ENCODE assay signal across 21 cellular contexts in genomic region chr3:110928016-110928662, GRCh38.
DNase-seq lines count a peak whose midpoint lies in the region; ATAC-seq, FAIRE-seq and TF ChIP-seq lines count a peak whose summit lies in the region.
"Had no signal": no experiment of that assay in that cellular context is flagged by ENCODE, and none has a peak within 500 bp of the region (broad histone marks: within the 10 kb centered on the region; RNA-seq: fewer than 3 reads in every experiment).

No MANE protein-coding gene starts in this region.

- H3K4me3 Mint-ChIP-seq in CD8-positive, alpha-beta T cell: no peak overlapping the region
- H3K4me3 Mint-ChIP-seq: CD4-positive, CD25-positive, alpha-beta regulatory T cell had no signal

- TF ChIP-seq CTCF in 22Rv1 (IDR thresholded peaks at IDR 0.05) (no peak), D721Med (IDR thresholded peaks at IDR 0.05; ENCODE audit: insufficient read depth, missing control alignments) (no peak), VCaP (conservative IDR thresholded peaks at IDR 0.05) (no peak)
- TF ChIP-seq CTCF in CD8-positive, alpha-beta T cell (IDR thresholded peaks at IDR 0.05): no peak

- in situ Hi-C loops in GM23248 (cut with MboI): no loop called here

- CTCF ChIA-PET in CD8-positive, alpha-beta T cell (lab: Charles Lee): no interaction called here

- ATAC-seq in left colon: peak; percentile 98
- ATAC-seq in CD8-positive, alpha-beta T cell: no peak
- ATAC-seq: HCT116 had no signal

- H3K9me2 ChIP-seq in GM23248 (ENCODE audit: insufficient read depth): no peaks in the 10 kb centered on the region

- no peaks in the 10 kb centered on the region for H3K27me3 ChIP-seq in GM23248 (replicated peaks; ENCODE audit: insufficient read depth)
- no peaks in the 10 kb centered on the region for H3K27me3 ChIP-seq in CD8-positive, alpha-beta T cell (ENCODE audit: insufficient read depth, low read length)
- H3K27me3 ChIP-seq: SJCRH30 had no signal

- no peaks in the 10 kb centered on the region for H3K4me1 Mint-ChIP-seq in CD8-positive, alpha-beta T cell (ENCODE audit: low read depth)
- H3K4me1 Mint-ChIP-seq: CD4-positive, CD25-positive, alpha-beta regulatory T cell had no signal

- peaks cover 8% of the 10 kb centered on the region; the same call in 1 of the 2 replicates for H3K4me1 ChIP-seq in GM23248 (ENCODE audit: insufficient read depth)
- H3K4me1 ChIP-seq in CD8-positive, alpha-beta T cell (ENCODE audit: insufficient read depth, low read length): no peaks in the 10 kb centered on the region

- no peaks in the 10 kb centered on the region for H3K36me3 Mint-ChIP-seq in CD8-positive, alpha-beta T cell
- H3K36me3 Mint-ChIP-seq: CD4-positive, CD25-positive, alpha-beta regulatory T cell had no signal

- peaks cover 11% of the 10 kb centered on the region for H3K27me3 Mint-ChIP-seq in CD8-positive, alpha-beta T cell (ENCODE audit: low read depth)

- peaks cover 9% of the 10 kb centered on the region; the same call in 1 of the 2 replicates for H3F3A ChIP-seq in GM23248 (ENCODE audit: insufficient read depth)

- H4K20me1 ChIP-seq in GM23248 (ENCODE audit: insufficient read depth): no peaks in the 10 kb centered on the region

- H2AFZ ChIP-seq in GM23248: no peak overlapping the region

- H3K9ac ChIP-seq in GM23248: no peak overlapping the region
- H3K9ac ChIP-seq: KMS-11 had no signal

- H3K9me3 ChIP-seq in GM23248 (ENCODE audit: low read depth): no peaks in the 10 kb centered on the region
- no peaks in the 10 kb centered on the region for H3K9me3 ChIP-seq in CD8-positive, alpha-beta T cell (ENCODE audit: low read length)
- H3K9me3 ChIP-seq: SJCRH30 had no signal

- peak; percentile 11 for FAIRE-seq in D721Med (lab: Jason Lieb, UNC)
- FAIRE-seq: GM12891, H1, RCC 7860 had no signal

- H3K4me2 ChIP-seq in GM23248 (ENCODE audit: unreplicated experiment): no peak overlapping the region
- H3K4me2 ChIP-seq: KMS-11 had no signal

- POLR2A ChIA-PET in CD8-positive, alpha-beta T cell (lab: Charles Lee): no interaction called here

- WGBS in GM23248 (ENCODE audit: low coverage in 1 of 2, low lambda C conversion rate in 2 of 2, missing lambda C conversion rate in 2 of 2), 2 experiments: 86 to 97% methylated on average over 1 of the region's 1 CpG

- H3K36me3 ChIP-seq in GM23248 (ENCODE audit: low read depth): no peaks in the 10 kb centered on the region
- H3K36me3 ChIP-seq in CD8-positive, alpha-beta T cell (ENCODE audit: insufficient read depth, low read length): no peaks in the 10 kb centered on the region
- H3K36me3 ChIP-seq: SJCRH30 had no signal

- H3K9me3 Mint-ChIP-seq in CD8-positive, alpha-beta T cell: no peaks in the 10 kb centered on the region

- intact Hi-C loops in left colon (cut with DNase I, micrococcal nuclease): no loop called here
- intact Hi-C loops in CD8-positive, alpha-beta T cell (cut with DNase I, micrococcal nuclease): no loop called here

- no peaks in the 10 kb centered on the region for H3K79me2 ChIP-seq in GM23248 (ENCODE audit: insufficient read depth)

- H3K27ac Mint-ChIP-seq in CD8-positive, alpha-beta T cell: no peak overlapping the region
- H3K27ac Mint-ChIP-seq: CD4-positive, CD25-positive, alpha-beta regulatory T cell had no signal

- DNase-seq in D721Med (ENCODE audit: insufficient read length, low spot score) (no peak), left colon (no peak), GM23248 (no peak)
- no peak for DNase-seq in activated T-cell treated with anti-CD3 and anti-CD28 coated beads, Interleukin-2, amount 50 U/mL, for 48 hours
- DNase-seq in stimulated activated CD4-positive, alpha-beta T cell treated with anti-CD3 and anti-CD28 coated beads, Interleukin-4, amount 100 ng/mL, for 4 hours: no peak
- DNase-seq in CD8-positive, alpha-beta T cell: no peak
- DNase-seq: CD4-positive, CD25-positive, alpha-beta regulatory T cell; DMS153; IMR-90; NCI-H1105; NCI-H1694; NCI-H446 treated with DMSO at 0.1 percent for 48 hours; NCI-H82; SJCRH30 had no signal

- peak overlapping the region; percentile 11; the same call in 1 of the 2 replicates for H3K27ac ChIP-seq in 22Rv1
- H3K27ac ChIP-seq in VCaP: peak overlapping the region; percentile 64
- H3K27ac ChIP-seq in GM23248: no peak overlapping the region
- no peak overlapping the region for H3K27ac ChIP-seq in CD8-positive, alpha-beta T cell (ENCODE audit: low read depth, low read length)
- H3K27ac ChIP-seq: KMS-11, SJCRH30 had no signal

- no peak overlapping the region for H3K4me3 ChIP-seq in GM23248
- no peak overlapping the region for H3K4me3 ChIP-seq in CD8-positive, alpha-beta T cell (ENCODE audit: low read depth, low read length)
- H3K4me3 ChIP-seq: SJCRH30 had no signal

Comparison
In these comparisons a context has a peak if more than half of its experiments do, and no peak if none do; other contexts are left out.
1. H3K27ac ChIP-seq: peak in 22Rv1 (single experiment) and VCaP (single experiment); none in GM23248 (single experiment) and CD8-positive, alpha-beta T cell (single experiment).